In the genomic region with DNA sequence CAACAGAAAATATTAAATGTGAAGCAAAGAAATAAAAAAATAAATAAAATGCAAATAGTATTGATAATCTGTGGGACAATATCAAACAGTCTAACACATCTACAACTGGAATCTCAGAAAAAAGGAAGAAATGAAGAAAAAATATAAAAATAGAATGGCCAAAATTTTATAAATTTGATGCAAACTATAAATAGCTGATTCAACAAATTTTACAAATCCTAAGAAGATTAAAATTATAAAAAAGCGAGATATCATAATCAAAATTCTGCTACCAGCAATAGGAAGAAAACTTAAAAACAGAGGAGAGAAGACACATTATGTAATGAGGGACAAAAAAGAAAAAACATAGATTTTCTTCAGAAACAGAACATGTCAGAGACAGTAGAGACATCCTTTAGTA, we compare ENCODE assay signal across 26 cellular contexts.
A peak's percentile ranks its signal among the peaks of the same experiment; 100 is the strongest.
DNase-seq lines count a peak whose midpoint lies in the region; ATAC-seq, FAIRE-seq and TF ChIP-seq lines count a peak whose summit lies in the region.
"Had no signal": no experiment of that assay in that cellular context is flagged by ENCODE, and none has a peak within 500 bp of the region (broad histone marks: within the 10 kb centered on the region; RNA-seq: fewer than 3 reads in every experiment).

No MANE protein-coding gene starts in this region.

- H3K27ac ChIP-seq in HepG2 (ENCODE audit: extremely low read length, insufficient read depth, low read length): no peak overlapping the region
- no peak overlapping the region for H3K27ac ChIP-seq in right lobe of liver
- no peak overlapping the region for H3K27ac ChIP-seq in K562 (ENCODE audit: extremely low read depth, low read depth, low read length)
- H3K27ac ChIP-seq: 22Rv1, BLaER1 had no signal

- no peak overlapping the region for H3K4me2 ChIP-seq in HepG2 (ENCODE audit: low read depth, low read length)
- no peak overlapping the region for H3K4me2 ChIP-seq in K562 (ENCODE audit: insufficient read depth, low read length)
- H3K4me2 ChIP-seq: BLaER1 had no signal

- no peaks in the 10 kb centered on the region for H3K9me1 ChIP-seq in K562 (ENCODE audit: control insufficient read depth, insufficient read depth, low read length)

- no peak overlapping the region for H3K4me3 ChIP-seq in HepG2 (replicated peaks in 1 of 3; ENCODE audit: insufficient read depth in 1 of 3, low read depth in 2 of 3, low read length in 3 of 3)
- no peak overlapping the region for H3K4me3 ChIP-seq in right lobe of liver
- H3K4me3 ChIP-seq in K562: no peak overlapping the region
- H3K4me3 ChIP-seq: BLaER1, GM12878 had no signal

- H3K9ac ChIP-seq in HepG2 (ENCODE audit: insufficient read depth, low read depth, low read length) (no peak overlapping the region), K562 (ENCODE audit: insufficient read depth in 1 of 2, low read depth in 2 of 2, low read length in 2 of 2) (no peak overlapping the region)
- H3K9ac ChIP-seq: BLaER1 had no signal

- H3K4me1 ChIP-seq in HepG2 (ENCODE audit: insufficient read depth, low read length) (no peaks in the 10 kb centered on the region), right lobe of liver (no peaks in the 10 kb centered on the region), K562 (replicated peaks in 1 of 2; ENCODE audit: control insufficient read depth in 2 of 2, insufficient read depth in 2 of 2, low read length in 2 of 2) (no peaks in the 10 kb centered on the region)
- H3K4me1 ChIP-seq: BE2C had no signal

- no peak for DNase-seq in HepG2 (ENCODE audit: low spot score)
- DNase-seq in right lobe of liver: no peak
- DNase-seq in K562 (ENCODE audit: extremely low read depth in 1 of 4, low spot score in 3 of 4): no peak
- DNase-seq in frontal cortex (ENCODE audit: low spot score in 2 of 2): no peak
- DNase-seq in sciatic nerve (ENCODE audit: low spot score): no peak
- DNase-seq: ACHN; BE2C; C1 segment of cervical spinal cord; CD4-positive, alpha-beta memory T cell; CD4-positive, CD25-positive, alpha-beta regulatory T cell; CD8-positive, alpha-beta memory T cell; COR-L47; DMS 273 treated with DMSO at 0.1 percent for 48 hours; DMS153; DMS53; DMS79; DND-41; EL; GDM1 had no signal

- FAIRE-seq in HepG2 (lab: Jason Lieb, UNC) (no peak), K562 (lab: Jason Lieb, UNC) (no peak), frontal cortex (lab: Jason Lieb, UNC) (peak; percentile 15)
- FAIRE-seq: GM12878, GM12892, GM18507 had no signal

- H2AFZ ChIP-seq in HepG2 (ENCODE audit: low read length) (no peak overlapping the region), K562 (ENCODE audit: low read depth, low read length) (no peak overlapping the region)

- POLR2A ChIA-PET in HepG2 (lab: Yijun Ruan, JAX) (no interaction called here), K562 (lab: Yijun Ruan, JAX) (interaction anchor here (0.7 kb wide), 1 partner anchor 15 kb away, joined by 3 read pairs; no protein-coding TSS in a partner anchor)

- TF ChIP-seq EP300 in HepG2 (IDR thresholded peaks at IDR 0.05; ENCODE audit: low read depth in 2 of 2, low read length in 2 of 2): no peak
- no peak for TF ChIP-seq EP300 in HepG2 (CRISPR knock-in tag; IDR thresholded peaks at IDR 0.05; ENCODE audit: borderline replicate concordance)
- TF ChIP-seq EP300 in K562 (IDR thresholded peaks at IDR 0.05; ENCODE audit: low read length): no peak

- ATAC-seq in HepG2: no peak
- no peak for ATAC-seq in right lobe of liver
- ATAC-seq in K562: no peak
- ATAC-seq in HG02623 (IDR thresholded peaks at IDR 0.05; ENCODE audit: unreplicated experiment): no peak
- no peak for ATAC-seq in sciatic nerve
- no peak for ATAC-seq in GM21737 (IDR thresholded peaks at IDR 0.05; ENCODE audit: unreplicated experiment)
- ATAC-seq: GM12878 had no signal

- TF ChIP-seq CTCF in HepG2 (CRISPR knock-in tag; IDR thresholded peaks at IDR 0.05) (no peak), right lobe of liver (IDR thresholded peaks at IDR 0.05) (no peak), K562 (IDR thresholded peaks at IDR 0.05 in 2 of 3, conservative IDR thresholded peaks at IDR 0.05 in 1 of 3; ENCODE audit: insufficient read depth in 2 of 3, low read depth in 1 of 3, low read length in 3 of 3) (no peak)

- 0% methylated on average over 1 of the region's 1 CpG for WGBS in HepG2 (ENCODE audit: low lambda C conversion rate)
- 42% methylated on average over 1 of the region's 1 CpG for WGBS in right lobe of liver (ENCODE audit: insufficient coverage, low coverage, low lambda C conversion rate, missing lambda C conversion rate)
- 0% methylated on average over 1 of the region's 1 CpG for WGBS in K562 (ENCODE audit: insufficient coverage, low coverage, missing lambda C conversion rate)

- no peaks in the 10 kb centered on the region for H4K20me1 ChIP-seq in HepG2 (ENCODE audit: insufficient read depth, low read length)
- no peaks in the 10 kb centered on the region for H4K20me1 ChIP-seq in K562 (replicated peaks; ENCODE audit: control insufficient read depth, insufficient read depth, low read length)
- H4K20me1 ChIP-seq: BLaER1 had no signal

- no TSS peak for BruUV-seq in HepG2 (replicated peaks; lab: Mats Ljungman, UMichigan)
- no TSS peak for BruUV-seq in K562 (replicated peaks; lab: Mats Ljungman, UMichigan)

- TF ChIP-seq POLR2A in HepG2 (IDR thresholded peaks at IDR 0.05; ENCODE audit: insufficient read depth in 1 of 2, low read depth in 2 of 2, low read length in 2 of 2) (no peak), right lobe of liver (IDR thresholded peaks at IDR 0.05) (no peak), K562 (conservative IDR thresholded peaks at IDR 0.05) (no peak)

- in situ Hi-C loops in HepG2 (cut with HindIII; ENCODE audit: extremely low pct_ligation_motif_present, low pct_unique_long_range_greater_than_20kb): no loop called here
- in situ Hi-C loops in K562 (cut with MboI): no loop called here

- no peaks in the 10 kb centered on the region for H3K27me3 ChIP-seq in HepG2 (ENCODE audit: control insufficient read depth in 1 of 2, insufficient read depth in 2 of 2, low read length in 2 of 2)
- H3K27me3 ChIP-seq in right lobe of liver: no peaks in the 10 kb centered on the region
- H3K27me3 ChIP-seq in K562 (ENCODE audit: control insufficient read depth in 2 of 2, insufficient read depth in 2 of 2, low read length in 2 of 2): no peaks in the 10 kb centered on the region
- H3K27me3 ChIP-seq: BE2C, BLaER1 had no signal

- CTCF ChIA-PET in HepG2 (lab: Yijun Ruan, JAX; ENCODE audit: low intra/inter-chr PET ratio, low total read pairs): no interaction called here
- CTCF ChIA-PET in K562 (lab: Yijun Ruan, JAX; ENCODE audit: low intra/inter-chr PET ratio): no interaction called here

- H3K9me3 ChIP-seq in HepG2 (ENCODE audit: low read length) (peaks cover 33% of the 10 kb centered on the region), right lobe of liver (peaks cover 0 to 4% (median 0%) of the 10 kb centered on the region in 4 donors), K562 (replicated peaks; ENCODE audit: control insufficient read depth, insufficient read depth, low read depth, low read length) (no peaks in the 10 kb centered on the region)
- H3K9me3 ChIP-seq: BE2C had no signal

- H3K36me3 ChIP-seq in HepG2 (replicated peaks in 1 of 2; ENCODE audit: control insufficient read depth in 1 of 2, insufficient read depth in 2 of 2, low read length in 2 of 2) (no peaks in the 10 kb centered on the region), right lobe of liver (no peaks in the 10 kb centered on the region), K562 (ENCODE audit: control insufficient read depth, insufficient read depth, low read length) (no peaks in the 10 kb centered on the region)
- H3K36me3 ChIP-seq: BE2C, BLaER1 had no signal

- intact Hi-C loops in HepG2 (cut with micrococcal nuclease; ENCODE audit: unreplicated experiment) (no loop called here), right lobe of liver (cut with DNase I) (no loop called here), K562 (cut with micrococcal nuclease) (no loop called here), sciatic nerve (cut with DNase I) (no loop called here)

- H3K79me2 ChIP-seq in HepG2 (ENCODE audit: insufficient read depth, low read length) (no peaks in the 10 kb centered on the region), K562 (ENCODE audit: control insufficient read depth, insufficient read depth, low read length) (no peaks in the 10 kb centered on the region)

- TF ChIP-seq RAD21 in HepG2 (CRISPR knock-in tag; IDR thresholded peaks at IDR 0.05) (no peak), K562 (CRISPR knock-in tag; conservative IDR thresholded peaks at IDR 0.05 in 1 of 2, IDR thresholded peaks at IDR 0.05 in 1 of 2) (no peak)

TF ChIP-seq in HepG2, 621 proteins besides CTCF, POLR2A, EP300 and RAD21:
- TF ChIP-seq, protein P1, sequence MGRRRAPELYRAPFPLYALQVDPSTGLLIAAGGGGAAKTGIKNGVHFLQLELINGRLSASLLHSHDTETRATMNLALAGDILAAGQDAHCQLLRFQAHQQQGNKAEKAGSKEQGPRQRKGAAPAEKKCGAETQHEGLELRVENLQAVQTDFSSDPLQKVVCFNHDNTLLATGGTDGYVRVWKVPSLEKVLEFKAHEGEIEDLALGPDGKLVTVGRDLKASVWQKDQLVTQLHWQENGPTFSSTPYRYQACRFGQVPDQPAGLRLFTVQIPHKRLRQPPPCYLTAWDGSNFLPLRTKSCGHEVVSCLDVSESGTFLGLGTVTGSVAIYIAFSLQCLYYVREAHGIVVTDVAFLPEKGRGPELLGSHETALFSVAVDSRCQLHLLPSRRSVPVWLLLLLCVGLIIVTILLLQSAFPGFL (CRISPR knock-in tag; IDR thresholded peaks at IDR 0.05): no peak
- TF ChIP-seq RBM39 (IDR thresholded peaks at IDR 0.05; ENCODE audit: low read depth, low read length, poor library complexity, severe bottlenecking) (no peak), MAFK (conservative IDR thresholded peaks at IDR 0.05 in 1 of 2, IDR thresholded peaks at IDR 0.05 in 1 of 2; ENCODE audit: low read length in 2 of 2) (peak; percentile 82 to 92), MAFF (IDR thresholded peaks at IDR 0.05; ENCODE audit: low read depth, low read length) (peak; percentile 80), ZNF879 (CRISPR knock-in tag; IDR thresholded peaks at IDR 0.05) (no peak)

TF ChIP-seq in K562, 482 proteins besides CTCF, POLR2A, EP300 and RAD21 (continues in another document):
- TF ChIP-seq NFXL1 (CRISPR knock-in tag; IDR thresholded peaks at IDR 0.05) (no peak), ZKSCAN8 (CRISPR knock-in tag; IDR thresholded peaks at IDR 0.05) (no peak), MAFF (IDR thresholded peaks at IDR 0.05; ENCODE audit: low read length) (peak; percentile 68), ELF4 (CRISPR knock-in tag; IDR thresholded peaks at IDR 0.05) (no peak), SRSF7 (optimal IDR thresholded peaks at IDR 0.05; ENCODE audit: low read depth, low read length) (no peak), CBX3 (IDR thresholded peaks at IDR 0.05; ENCODE audit: borderline replicate concordance in 1 of 2, low read length in 2 of 2) (no peak), ZNF316 (IDR thresholded peaks at IDR 0.05) (peak; percentile 96), ZNF174 (CRISPR knock-in tag; IDR thresholded peaks at IDR 0.05) (no peak), SRF (CRISPR knock-in tag; IDR thresholded peaks at IDR 0.05) (no peak), HIVEP1 (CRISPR knock-in tag; IDR thresholded peaks at IDR 0.05) (no peak)
